ENCODE assay signal across 24 cellular contexts in the genomic region with DNA sequence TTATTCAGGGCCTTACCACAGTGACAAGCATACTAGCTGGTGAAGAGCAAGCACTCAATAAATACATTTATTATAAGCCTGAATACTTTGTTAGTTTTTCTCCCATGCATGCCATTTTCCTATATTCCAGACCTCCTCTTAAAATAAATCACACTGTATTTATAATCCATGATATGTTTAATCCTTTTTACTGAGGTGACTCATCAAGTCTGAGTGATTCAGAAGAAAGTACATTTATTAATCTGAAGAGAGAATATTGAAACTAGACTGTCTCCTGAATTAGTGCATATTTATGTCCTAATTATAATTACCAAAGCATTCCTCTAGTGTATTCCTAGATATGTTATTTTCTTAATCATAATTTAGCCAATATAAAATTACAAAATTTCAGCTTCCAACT.
"Had no signal": no experiment of that assay in that cellular context is flagged by ENCODE, and none has a peak within 500 bp of the region (broad histone marks: within the 10 kb centered on the region; RNA-seq: fewer than 3 reads in every experiment).

No MANE protein-coding gene starts in this region.

- DNase-seq: activated CD4-positive, alpha-beta T cell treated with anti-CD3 and anti-CD28 coated beads for 1 hour; activated CD8-positive, alpha-beta memory T cell treated with anti-CD3 and anti-CD28 coated beads for 24 hours; activated CD8-positive, alpha-beta memory T cell treated with anti-CD3 and anti-CD28 coated beads, Interleukin-2, amount 50 U/mL, for 4 hours; activated T-cell treated with anti-CD3 and anti-CD28 coated beads, Interleukin-2, amount 50 U/mL, for 24 hours; brain microvascular endothelial cell; central memory CD4-positive, alpha-beta T cell; foreskin keratinocyte; hypothalamus; left ventricle myocardium superior; mammary epithelial cell; midbrain; natural killer cell; retina; spleen; stimulated activated CD4-positive, alpha-beta T cell treated with anti-CD3 and anti-CD28 coated beads, Interleukin-4, amount 100 ng/mL, for 24 hours; stimulated activated naive CD4-positive, alpha-beta T cell treated with Interleukin-2 at 50 U/mL for 16 hours; T-helper 9 cell; upper lobe of left lung had no signal

- H3K9me3 ChIP-seq: ascending aorta, spleen, upper lobe of left lung had no signal

- H3K4me1 ChIP-seq: ascending aorta, foreskin keratinocyte, spleen, upper lobe of left lung had no signal

- H3K27ac ChIP-seq: ascending aorta, brain microvascular endothelial cell, coronary artery, epithelial cell of prostate, foreskin keratinocyte, spleen, upper lobe of left lung had no signal

- ATAC-seq: activated naive CD4-positive, alpha-beta T cell treated with anti-CD3 and anti-CD28 coated beads, Interleukin-2, amount 50 U/mL, for 72 hours; activated T-helper 17 cell treated with anti-CD3 and anti-CD28 coated beads, Interleukin-2, amount 50 U/mL, for 72 hours; foreskin keratinocyte; left ventricle myocardium superior; natural killer cell had no signal

- H3K4me3 ChIP-seq: ascending aorta, coronary artery, spleen, upper lobe of left lung had no signal

- H3K36me3 ChIP-seq: brain microvascular endothelial cell, spleen, upper lobe of left lung had no signal

- FAIRE-seq: islet of Langerhans had no signal

- H3K27me3 ChIP-seq: ascending aorta, brain microvascular endothelial cell, foreskin keratinocyte, upper lobe of left lung had no signal
